9 cellular contexts compared by ENCODE assay signal in genomic region chr19:16447015-16447384, GRCh38. TPM values are rescaled to one million over a fixed set of nuclear protein-coding genes. Genes with fewer than 3 reads are reported as not detected.
DNase-seq lines count a peak whose midpoint lies in the region; ATAC-seq and TF ChIP-seq lines count a peak whose summit lies in the region.
"Had no signal": no experiment of that assay in that cellular context is flagged by ENCODE, and none has a peak within 500 bp of the region (broad histone marks: within the 10 kb centered on the region; RNA-seq: fewer than 3 reads in every experiment).

No MANE protein-coding gene starts in this region.

- peaks cover 3 to 15% of the 10 kb centered on the region in 2 donors for H3K4me1 ChIP-seq in breast epithelium
- H3K4me1 ChIP-seq in thyroid gland: peaks cover 27 to 39% of the 10 kb centered on the region in 2 donors

- POLR2A ChIA-PET in RWPE1 (lab: Yijun Ruan, JAX; ENCODE audit: low non-redundant PET): no interaction called here

- H3K4me3 ChIP-seq in breast epithelium (no peak overlapping the region), lower leg skin (ENCODE audit: low read depth, poor library complexity, severe bottlenecking) (no peak overlapping the region), thyroid gland (replicated peaks in 1 of 3) (no peak overlapping the region)

- H3K27ac ChIP-seq in RWPE1 (peak overlapping the region; percentile 39), breast epithelium (peak overlapping the region; percentile 33 to 71), thyroid gland (peak overlapping the region in 2 of 3 donors; percentile 35 to 39)

- no peak for TF ChIP-seq POLR2A in breast epithelium (IDR thresholded peaks at IDR 0.05)
- TF ChIP-seq POLR2A in lower leg skin (IDR thresholded peaks at IDR 0.05): no peak
- TF ChIP-seq POLR2A in thyroid gland (IDR thresholded peaks at IDR 0.05): no peak

- in situ Hi-C loops in ACHN (cut with HindIII; ENCODE audit: low pct_ligation_motif_present, low pct_unique_long_range_greater_than_20kb, low sequenced_read_pairs): no loop called here

- TF ChIP-seq CTCF in RWPE1 (conservative IDR thresholded peaks at IDR 0.05; ENCODE audit: low read depth): no peak
- no peak for TF ChIP-seq CTCF in breast epithelium (IDR thresholded peaks at IDR 0.05)
- TF ChIP-seq CTCF in lower leg skin (IDR thresholded peaks at IDR 0.05): no peak
- no peak for TF ChIP-seq CTCF in thyroid gland (IDR thresholded peaks at IDR 0.05)

- CTCF ChIA-PET in RWPE1 (lab: Yijun Ruan, JAX): interaction anchor here (0.6 kb wide), 2 partner anchors 10 to 41 kb away, joined by 3 to 4 read pairs; no protein-coding TSS in a partner anchor

- no peaks in the 10 kb centered on the region for H3K9me3 ChIP-seq in breast epithelium
- no peaks in the 10 kb centered on the region for H3K9me3 ChIP-seq in thyroid gland

- H3K27me3 ChIP-seq in breast epithelium: no peaks in the 10 kb centered on the region
- H3K27me3 ChIP-seq in thyroid gland: no peaks in the 10 kb centered on the region

- 7 to 9% methylated on average over 4 of the region's 4 CpGs for WGBS in lower leg skin, 2 donors
- 0 to 1% methylated on average over 4 of the region's 4 CpGs for WGBS in thyroid gland, 2 donors

- intact Hi-C loops in breast epithelium (cut with DNase I; ENCODE audit: low total_unique reads) (no loop called here), lower leg skin (cut with DNase I; ENCODE audit: low total_unique reads) (no loop called here), thyroid gland (cut with DNase I) (no loop called here)

- H3K36me3 ChIP-seq in breast epithelium (no peaks in the 10 kb centered on the region), thyroid gland (no peaks in the 10 kb centered on the region)

- DNase-seq in ACHN: peak; percentile 83
- DNase-seq in GM19240 (ENCODE audit: insufficient read length, low spot score): peak; percentile 39
- peak; percentile 64 for DNase-seq in RWPE1 (ENCODE audit: low spot score)
- DNase-seq in breast epithelium (ENCODE audit: low spot score in 2 of 2): peak in 1 of 2 donors; percentile 45
- peak; percentile 75 to 95 for DNase-seq in lower leg skin (ENCODE audit: low spot score in 2 of 2)
- peak; percentile 75 to 83 for DNase-seq in thyroid gland
- no peak for DNase-seq in NCI-H2081 (lab: John Stamatoyannopoulos, UW)

- no peak for ATAC-seq in HG03521 (IDR thresholded peaks at IDR 0.05; ENCODE audit: unreplicated experiment)

RNA-seq across cellular contexts. Expression of gene EPS15L1, which starts 24.8 kb away (rescaled TPM):
- total RNA-seq in breast epithelium (10 to 100 TPM; 17.3 to 40.2 (median 31.8) TPM), lower leg skin (10 to 100 TPM; 21.4 to 63.3 (median 26.7) TPM), thyroid gland (10 to 100 TPM; 24.4 to 37.4 (median 28.6) TPM)

RNA-seq across cellular contexts. Expression of gene CALR3, which starts 49.0 kb away (rescaled TPM):
- not detected for total RNA-seq in breast epithelium
- not detected for total RNA-seq in lower leg skin
- under 1 TPM in 1 of 4 donors, not detected in 3; 0.58 TPM for total RNA-seq in thyroid gland
- total RNA-seq: dermis microvascular lymphatic vessel endothelial cell had no signal

RNA-seq across cellular contexts. Expression of gene C19orf44, which starts 49.2 kb away (rescaled TPM):
- total RNA-seq in breast epithelium (10 to 100 TPM in 1 of 3 donors, 1 to 10 TPM in 2; 5.9 to 11.1 (median 6.4) TPM), lower leg skin (1 to 10 TPM; 3.7 to 5.0 (median 4.8) TPM), thyroid gland (10 to 100 TPM in 3 of 4 donors, 1 to 10 TPM in 1; 8.6 to 12.0 (median 10.6) TPM)

Comparison
In these comparisons a context has a peak if more than half of its experiments do, and no peak if none do; other contexts are left out.
1. DNase-seq: peak in ACHN (single experiment), GM19240 (single experiment), RWPE1 (single experiment), lower leg skin (2 of 2) and thyroid gland (2 of 2); none in NCI-H2081 (0 of 2).
2. Peak in every context shown above with its lines, with median percentiles within 50 percentile points of each other: H3K27ac ChIP-seq.